In genomic region chr2:162166745-162167144, GRCh38 we compare ENCODE assay signal across 28 cellular contexts. TPM values are rescaled to one million over a fixed set of nuclear protein-coding genes. Genes with fewer than 3 reads are reported as not detected.
"Had no signal": no experiment of that assay in that cellular context is flagged by ENCODE, and none has a peak within 500 bp of the region (broad histone marks: within the 10 kb centered on the region; RNA-seq: fewer than 3 reads in every experiment).

No MANE protein-coding gene starts in this region.

- DNase-seq: Karpas-422, MM.1S, MV-4-11, NCI-H1092, NCI-H1417 treated with DMSO at 0.1 percent for 48 hours, NCI-H1436 treated with DMSO at 0.1 percent for 48 hours, NCI-H1694 treated with DMSO at 0.1 percent for 48 hours, NCI-H187 treated with DMSO at 0.1 percent for 48 hours, NCI-H2171 treated with DMSO at 0.1 percent for 48 hours, NCI-H2227 treated with DMSO at 0.1 percent for 48 hours, NCI-H345, NCI-H446, NCI-H510A treated with DMSO at 0.1 percent for 48 hours, NCI-H524 treated with DMSO at 0.1 percent for 48 hours, NCI-H526 treated with DMSO at 0.1 percent for 48 hours, NCI-H774, PC-9, SHP77, SIG-M5, SJCRH30, T-cell had no signal

- H3K4me3 Mint-ChIP-seq: T-cell had no signal

- H3K9me3 Mint-ChIP-seq: T-cell had no signal

- ATAC-seq: Panc1, Right ventricle myocardium inferior, SK-N-SH treated with all-trans-retinoic acid at 6 μM for 48 hours, T-cell had no signal

- H3K27ac Mint-ChIP-seq: T-cell had no signal

- H3K36me3 Mint-ChIP-seq: T-cell had no signal

- H3K4me1 Mint-ChIP-seq: T-cell had no signal

RNA-seq across cellular contexts. Expression of gene GCG, which starts 14.7 kb away (rescaled TPM):
- total RNA-seq: MCF 10A, NCI-H460, OCI-LY7, PC-9, Right ventricle myocardium inferior, SJCRH30, SK-MEL-5, T-cell had no signal
